Comparison of ENCODE assay signal across 21 cellular contexts in genomic region chr17:81956607-81957589, GRCh38. TPM values are rescaled to one million over a fixed set of nuclear protein-coding genes. Genes with fewer than 3 reads are reported as not detected.
DNase-seq lines count a peak whose midpoint lies in the region; ATAC-seq, FAIRE-seq and TF ChIP-seq lines count a peak whose summit lies in the region.
"Had no signal": no experiment of that assay in that cellular context is flagged by ENCODE, and none has a peak within 500 bp of the region (broad histone marks: within the 10 kb centered on the region; RNA-seq: fewer than 3 reads in every experiment).

No MANE protein-coding gene starts in this region.

- H3K9ac ChIP-seq in BLaER1 = 0 out of 2 replicates have a peak overlapping the region, but pooled peaks have one; percentile 29
- H3K9ac ChIP-seq in K562 (ENCODE audit: insufficient read depth in 1 of 2, low read depth in 2 of 2, low read length in 2 of 2) = peak overlapping the region in 1 of 2 experiments; percentile 79; a peak in 2 of 4 replicates

- FAIRE-seq in K562 (lab: Jason Lieb, UNC) = no peak
- FAIRE-seq: A549, H54 had no signal

- no peak overlapping the region for H3K4me2 ChIP-seq in BLaER1
- no peak overlapping the region for H3K4me2 ChIP-seq in K562 (ENCODE audit: insufficient read depth, low read length)
- H3K4me2 ChIP-seq: A549, PC-9 had no signal

- DNase-seq in K562 (ENCODE audit: extremely low read depth in 1 of 4, low spot score in 3 of 4) = no peak
- DNase-seq in neural crest cell (ENCODE audit: low read depth, low spot score) = no peak
- no peak for DNase-seq in activated CD4-positive, alpha-beta T cell treated with anti-CD3 and anti-CD28 coated beads, Interleukin-2, amount 10 ng/mL, durations not matched to agents 7 days and 5 days
- DNase-seq in T-helper 9 cell = no peak
- DNase-seq: C1 segment of cervical spinal cord, COR-L47, EL, MV-4-11, NCI-H1417 treated with DMSO at 0.1 percent for 48 hours, NCI-H2029, NCI-H510A, NCI-H82, PC-9 had no signal

- peaks cover 20% of the 10 kb centered on the region for H3K79me2 ChIP-seq in K562 (ENCODE audit: control insufficient read depth, insufficient read depth, low read length)

- WGBS in K562 (ENCODE audit: insufficient coverage, low coverage, missing lambda C conversion rate) = 86% methylated on average over 37 of the region's 45 CpGs

- TF ChIP-seq RAD21 in K562 (CRISPR knock-in tag; conservative IDR thresholded peaks at IDR 0.05 in 1 of 2, IDR thresholded peaks at IDR 0.05 in 1 of 2) = no peak

- H3K4me1 ChIP-seq in BLaER1 (peaks cover 30% of the 10 kb centered on the region), K562 (replicated peaks in 1 of 2; ENCODE audit: control insufficient read depth in 2 of 2, insufficient read depth in 2 of 2, low read length in 2 of 2) (peaks cover 7 to 68% of the 10 kb centered on the region in 2 experiments; a peak in 4 of 5 replicates)

- in situ Hi-C loops in K562 (cut with MboI) = no loop called here

- CTCF ChIA-PET in K562 (lab: Yijun Ruan, JAX; ENCODE audit: low intra/inter-chr PET ratio) = interaction anchor here (5.2 kb wide), 1 partner anchor 63 kb away, joined by 103 read pairs; the partner anchor contains the start of genes CENPX and LRRC45
- CTCF ChIA-PET in activated CD4-positive, alpha-beta T cell treated with anti-CD3 and anti-CD28 coated beads, Interleukin-2, amount 10 ng/mL, durations not matched to agents 7 days and 5 days (lab: Charles Lee) = no interaction called here

- ATAC-seq in K562 (no peak), GM18867 (IDR thresholded peaks at IDR 0.05; ENCODE audit: unreplicated experiment) (no peak), HG03442 (IDR thresholded peaks at IDR 0.05; ENCODE audit: unreplicated experiment) (no peak)
- ATAC-seq: A549 had no signal

- H3K9me3 Mint-ChIP-seq in IgD-negative memory B cell = no peaks in the 10 kb centered on the region
- H3K9me3 Mint-ChIP-seq in neural crest cell = no peaks in the 10 kb centered on the region
- H3K9me3 Mint-ChIP-seq in activated CD4-positive, alpha-beta T cell treated with anti-CD3 and anti-CD28 coated beads, Interleukin-2, amount 10 ng/mL, durations not matched to agents 7 days and 5 days = no peaks in the 10 kb centered on the region

- peaks cover 0 to 2% (median 0%) of the 10 kb centered on the region in 3 donors for H3K4me1 Mint-ChIP-seq in IgD-negative memory B cell
- peaks cover 9% of the 10 kb centered on the region for H3K4me1 Mint-ChIP-seq in neural crest cell
- peaks cover 6% of the 10 kb centered on the region for H3K4me1 Mint-ChIP-seq in activated CD4-positive, alpha-beta T cell treated with anti-CD3 and anti-CD28 coated beads, Interleukin-2, amount 10 ng/mL, durations not matched to agents 7 days and 5 days

- H3K4me3 Mint-ChIP-seq in IgD-negative memory B cell (peak overlapping the region in 1 of 4 donors; percentile 48), neural crest cell (peak overlapping the region; percentile 29)
- H3K4me3 Mint-ChIP-seq in activated CD4-positive, alpha-beta T cell treated with anti-CD3 and anti-CD28 coated beads, Interleukin-2, amount 10 ng/mL, durations not matched to agents 7 days and 5 days = no peak overlapping the region

- H3K27me3 Mint-ChIP-seq in IgD-negative memory B cell = peaks cover 23% of the 10 kb centered on the region
- H3K27me3 Mint-ChIP-seq in neural crest cell (ENCODE audit: low read depth) = peaks cover 23% of the 10 kb centered on the region
- peaks cover 14% of the 10 kb centered on the region for H3K27me3 Mint-ChIP-seq in activated CD4-positive, alpha-beta T cell treated with anti-CD3 and anti-CD28 coated beads, Interleukin-2, amount 10 ng/mL, durations not matched to agents 7 days and 5 days

- no peak overlapping the region for H3K27ac ChIP-seq in BLaER1
- H3K27ac ChIP-seq in K562 (ENCODE audit: extremely low read depth, low read depth, low read length) = no peak overlapping the region
- H3K27ac ChIP-seq: PC-9 had no signal

- H3K36me3 ChIP-seq in BLaER1 (no peaks in the 10 kb centered on the region), K562 (ENCODE audit: control insufficient read depth, insufficient read depth, low read length) (peaks cover 19% of the 10 kb centered on the region; the same call in 2 of the 3 replicates)

- H3K4me3 ChIP-seq in BLaER1 = no peak overlapping the region
- H3K4me3 ChIP-seq in K562 = no peak overlapping the region
- H3K4me3 ChIP-seq: A549, PC-9 had no signal

- no peaks in the 10 kb centered on the region for H3K9me1 ChIP-seq in K562 (ENCODE audit: control insufficient read depth, insufficient read depth, low read length)

- TF ChIP-seq POLR2A in K562 (conservative IDR thresholded peaks at IDR 0.05) = no peak

- BruUV-seq in K562 (replicated peaks; lab: Mats Ljungman, UMichigan) = no TSS peak

- H3K36me3 Mint-ChIP-seq in IgD-negative memory B cell (no peaks in the 10 kb centered on the region), neural crest cell (ENCODE audit: low read depth) (no peaks in the 10 kb centered on the region)
- H3K36me3 Mint-ChIP-seq in activated CD4-positive, alpha-beta T cell treated with anti-CD3 and anti-CD28 coated beads, Interleukin-2, amount 10 ng/mL, durations not matched to agents 7 days and 5 days (ENCODE audit: low read depth) = no peaks in the 10 kb centered on the region

- H3K27ac Mint-ChIP-seq in IgD-negative memory B cell (peak overlapping the region in 2 of 3 donors; percentile 48 to 64), neural crest cell (ENCODE audit: unreplicated experiment) (no peak overlapping the region)
- no peak overlapping the region for H3K27ac Mint-ChIP-seq in activated CD4-positive, alpha-beta T cell treated with anti-CD3 and anti-CD28 coated beads, Interleukin-2, amount 10 ng/mL, durations not matched to agents 7 days and 5 days

- no peak for TF ChIP-seq EP300 in K562 (IDR thresholded peaks at IDR 0.05; ENCODE audit: low read length)

- intact Hi-C loops in K562 (cut with micrococcal nuclease) = loop anchor here (10.0 kb wide), 1 partner anchor 198 kb away; no protein-coding TSS in a partner anchor

- POLR2A ChIA-PET in K562 (lab: Yijun Ruan, JAX) = interaction anchor here (0.6 to 0.9 kb wide), 2 partner anchors 28 to 79 kb away, joined by 3 read pairs; no protein-coding TSS in a partner anchor
- POLR2A ChIA-PET in activated CD4-positive, alpha-beta T cell treated with anti-CD3 and anti-CD28 coated beads, Interleukin-2, amount 10 ng/mL, durations not matched to agents 7 days and 5 days (lab: Charles Lee) = no interaction called here

- H3K27me3 ChIP-seq in BLaER1 (peaks cover 54% of the 10 kb centered on the region), K562 (ENCODE audit: control insufficient read depth in 2 of 2, insufficient read depth in 2 of 2, low read length in 2 of 2) (no peaks in the 10 kb centered on the region)

- no peak for TF ChIP-seq CTCF in K562 (IDR thresholded peaks at IDR 0.05 in 2 of 3, conservative IDR thresholded peaks at IDR 0.05 in 1 of 3; ENCODE audit: insufficient read depth in 2 of 3, low read depth in 1 of 3, low read length in 3 of 3)
- no peak for TF ChIP-seq CTCF in neural crest cell (conservative IDR thresholded peaks at IDR 0.05)

- H4K20me1 ChIP-seq in BLaER1 (peaks cover 17% of the 10 kb centered on the region), K562 (replicated peaks; ENCODE audit: control insufficient read depth, insufficient read depth, low read length) (no peaks in the 10 kb centered on the region)

- no peak overlapping the region for H2AFZ ChIP-seq in K562 (ENCODE audit: low read depth, low read length)
- H2AFZ ChIP-seq: PC-9 had no signal

- H3K9me3 ChIP-seq in BLaER1 = no peaks in the 10 kb centered on the region
- H3K9me3 ChIP-seq in K562 (replicated peaks; ENCODE audit: control insufficient read depth, insufficient read depth, low read depth, low read length) = no peaks in the 10 kb centered on the region
- H3K9me3 ChIP-seq: A549 had no signal

RNA-seq across cellular contexts. Expression of gene NOTUM, which starts 4.1 kb away (rescaled TPM):
- polyA plus RNA-seq in IgD-negative memory B cell (not detected), K562 (2011; rRNA removed) (4.5 and 6.1 TPM in 2 replicates), K562 (2014; fragmentation: Illumina TruSeq; extraction: Trizol) (1.9 and 5.3 TPM in 2 replicates), K562 (2014; fragmentation: Nextera tagmentation; extraction: Ambion mirVana) (under 1 TPM; 0.03 to 0.17 TPM), K562 (2014; rRNA removed) (13.4 and 14.0 TPM in 2 replicates)
- 8.4 and 25.5 TPM in 2 replicates for total RNA-seq in K562 (2011; cell fraction: chromatin; rRNA removed; ENCODE audit: low replicate concordance)
- total RNA-seq in K562 (2011; cell fraction: nucleolus; rRNA removed) = 25.5 and 27.9 TPM in 2 replicates
- 15.3 and 16.9 TPM in 2 replicates for total RNA-seq in K562 (2011; cell fraction: nucleoplasm; rRNA removed)
- total RNA-seq in K562 (2014; rRNA removed) (13.9 and 22.5 TPM in 2 replicates), K562 (2014; rRNA removed; fragmentation: Illumina TruSeq; extraction: Trizol) (0.99 and 1.3 TPM in 2 replicates), K562 (2015; rRNA removed; fragmentation: Illumina TruSeq; extraction: Trizol) (4.1 and 4.2 TPM in 2 replicates), K562 (2021) (11.8 and 14.1 TPM in 2 replicates), neural crest cell (5.9 and 6.3 TPM in 2 replicates)
- polyA plus RNA-seq in K562 (2011; cell fraction: cytosol; rRNA removed) = 7.8 and 22.0 TPM in 2 replicates
- 10.3 and 25.0 TPM in 2 replicates for polyA plus RNA-seq in K562 (2011; cell fraction: nucleus; rRNA removed)
- polyA plus RNA-seq in K562 (2012) = 8.5 and 11.5 TPM in 2 replicates
- polyA minus RNA-seq in K562 (2011; rRNA and poly(A)+ RNA removed) = 0.72 and 1.6 TPM in 2 replicates
- 4.7 and 5.6 TPM in 2 replicates for polyA minus RNA-seq in K562 (2011; cell fraction: cytosol; rRNA and poly(A)+ RNA removed)
- 14.7 and 15.2 TPM in 2 replicates for polyA minus RNA-seq in K562 (2011; cell fraction: nucleus; rRNA and poly(A)+ RNA removed)
- under 1 TPM; 0.23 to 0.55 TPM for total RNA-seq in activated CD4-positive, alpha-beta T cell treated with anti-CD3 and anti-CD28 coated beads, Interleukin-2, amount 10 ng/mL, durations not matched to agents 7 days and 5 days
- total RNA-seq: HT1080, PC-9 had no signal

RNA-seq across cellular contexts. Expression of gene MYADML2, which starts 9.9 kb away (rescaled TPM):
- polyA plus RNA-seq in IgD-negative memory B cell (not detected), K562 (2011; rRNA removed) (not detected in 2 replicates), K562 (2014; fragmentation: Illumina TruSeq; extraction: Trizol) (not detected in 2 replicates), K562 (2014; fragmentation: Nextera tagmentation; extraction: Ambion mirVana) (not detected), K562 (2014; rRNA removed) (not detected in 2 replicates)
- not detected in 2 replicates for total RNA-seq in K562 (2011; cell fraction: chromatin; rRNA removed; ENCODE audit: low replicate concordance)
- total RNA-seq in K562 (2011; cell fraction: nucleolus; rRNA removed) = not detected in 2 replicates
- total RNA-seq in K562 (2011; cell fraction: nucleoplasm; rRNA removed) = not detected in 2 replicates
- total RNA-seq in K562 (2014; rRNA removed) (not detected in 2 replicates), K562 (2014; rRNA removed; fragmentation: Illumina TruSeq; extraction: Trizol) (not detected in 2 replicates), K562 (2015; rRNA removed; fragmentation: Illumina TruSeq; extraction: Trizol) (not detected in 2 replicates), K562 (2021) (not detected in 2 replicates), neural crest cell (0.11 TPM in 1 of 2 replicates, not detected in the other)
- polyA plus RNA-seq in K562 (2011; cell fraction: cytosol; rRNA removed) = not detected in 2 replicates
- not detected in 2 replicates for polyA plus RNA-seq in K562 (2011; cell fraction: nucleus; rRNA removed)
- 0.05 and 0.26 TPM in 2 replicates for polyA plus RNA-seq in K562 (2012)
- not detected in 2 replicates for polyA minus RNA-seq in K562 (2011; rRNA and poly(A)+ RNA removed)
- polyA minus RNA-seq in K562 (2011; cell fraction: cytosol; rRNA and poly(A)+ RNA removed) = not detected in 2 replicates
- not detected in 2 replicates for polyA minus RNA-seq in K562 (2011; cell fraction: nucleus; rRNA and poly(A)+ RNA removed)
- not detected for total RNA-seq in activated CD4-positive, alpha-beta T cell treated with anti-CD3 and anti-CD28 coated beads, Interleukin-2, amount 10 ng/mL, durations not matched to agents 7 days and 5 days
- total RNA-seq: HT1080, PC-9, SK-MEL-5 had no signal
- polyA plus RNA-seq: A549 had no signal

RNA-seq across cellular contexts. Expression of gene PYCR1, which starts 19.8 kb away (rescaled TPM):
- polyA plus RNA-seq in IgD-negative memory B cell = 3.6 TPM
- total RNA-seq in K562 (2011; cell fraction: chromatin; rRNA removed; ENCODE audit: low replicate concordance) = 35.2 and 129 TPM in 2 replicates
- 138 and 157 TPM in 2 replicates for total RNA-seq in K562 (2011; cell fraction: nucleolus; rRNA removed)
- total RNA-seq in K562 (2011; cell fraction: nucleoplasm; rRNA removed) = 86.4 and 88.3 TPM in 2 replicates
- 215 and 290 TPM in 2 replicates for total RNA-seq in K562 (2014; rRNA removed)
- total RNA-seq in K562 (2014; rRNA removed; fragmentation: Illumina TruSeq; extraction: Trizol) = 72.4 and 95.4 TPM in 2 replicates
- 120 and 126 TPM in 2 replicates for total RNA-seq in K562 (2015; rRNA removed; fragmentation: Illumina TruSeq; extraction: Trizol)
- 302 and 328 TPM in 2 replicates for total RNA-seq in K562 (2021)
- 188 and 273 TPM in 2 replicates for polyA plus RNA-seq in K562 (2011; rRNA removed)
- 301 and 524 TPM in 2 replicates for polyA plus RNA-seq in K562 (2011; cell fraction: cytosol; rRNA removed)
- polyA plus RNA-seq in K562 (2011; cell fraction: nucleus; rRNA removed) = 256 and 278 TPM in 2 replicates
- 283 and 370 TPM in 2 replicates for polyA plus RNA-seq in K562 (2012)
- polyA plus RNA-seq in K562 (2014; fragmentation: Illumina TruSeq; extraction: Trizol) = 183 and 278 TPM in 2 replicates
- 10 to 100 TPM; 11.7 to 18.6 TPM for polyA plus RNA-seq in K562 (2014; fragmentation: Nextera tagmentation; extraction: Ambion mirVana)
- 270 and 349 TPM in 2 replicates for polyA plus RNA-seq in K562 (2014; rRNA removed)
- 107 and 155 TPM in 2 replicates for polyA minus RNA-seq in K562 (2011; rRNA and poly(A)+ RNA removed)
- 127 and 130 TPM in 2 replicates for polyA minus RNA-seq in K562 (2011; cell fraction: cytosol; rRNA and poly(A)+ RNA removed)
- polyA minus RNA-seq in K562 (2011; cell fraction: nucleus; rRNA and poly(A)+ RNA removed) = 35.5 and 52.4 TPM in 2 replicates
- 93.0 and 102 TPM in 2 replicates for total RNA-seq in neural crest cell
- total RNA-seq in activated CD4-positive, alpha-beta T cell treated with anti-CD3 and anti-CD28 coated beads, Interleukin-2, amount 10 ng/mL, durations not matched to agents 7 days and 5 days = 10 to 100 TPM; 22.8 to 26.9 TPM

RNA-seq across cellular contexts. Expression of gene ASPSCR1, which starts 20.5 kb away (rescaled TPM):
- polyA plus RNA-seq in IgD-negative memory B cell (30.8 TPM), K562 (2011; rRNA removed) (8.6 TPM in 2 replicates), K562 (2014; fragmentation: Illumina TruSeq; extraction: Trizol) (11.6 and 19.2 TPM in 2 replicates), K562 (2014; fragmentation: Nextera tagmentation; extraction: Ambion mirVana) (1 to 10 TPM in 1 of 2 experiments, under 1 TPM in 1; 0.90 to 2.2 TPM), K562 (2014; rRNA removed) (26.7 and 33.7 TPM in 2 replicates)
- total RNA-seq in K562 (2011; cell fraction: chromatin; rRNA removed; ENCODE audit: low replicate concordance) = 32.2 and 96.0 TPM in 2 replicates
- 68.7 and 87.6 TPM in 2 replicates for total RNA-seq in K562 (2011; cell fraction: nucleolus; rRNA removed)
- total RNA-seq in K562 (2011; cell fraction: nucleoplasm; rRNA removed) = 42.2 and 44.0 TPM in 2 replicates
- total RNA-seq in K562 (2014; rRNA removed) (35.9 and 49.9 TPM in 2 replicates), K562 (2014; rRNA removed; fragmentation: Illumina TruSeq; extraction: Trizol) (5.9 and 7.4 TPM in 2 replicates), K562 (2015; rRNA removed; fragmentation: Illumina TruSeq; extraction: Trizol) (21.3 and 22.3 TPM in 2 replicates), K562 (2021) (33.4 and 36.9 TPM in 2 replicates), neural crest cell (50.0 and 51.9 TPM in 2 replicates)
- polyA plus RNA-seq in K562 (2011; cell fraction: cytosol; rRNA removed) = 16.0 and 34.5 TPM in 2 replicates
- 72.4 and 104 TPM in 2 replicates for polyA plus RNA-seq in K562 (2011; cell fraction: nucleus; rRNA removed)
- polyA plus RNA-seq in K562 (2012) = 26.6 and 32.9 TPM in 2 replicates
- polyA minus RNA-seq in K562 (2011; rRNA and poly(A)+ RNA removed) = 1.6 and 6.1 TPM in 2 replicates
- polyA minus RNA-seq in K562 (2011; cell fraction: cytosol; rRNA and poly(A)+ RNA removed) = 16.6 and 18.1 TPM in 2 replicates
- polyA minus RNA-seq in K562 (2011; cell fraction: nucleus; rRNA and poly(A)+ RNA removed) = 25.4 and 29.1 TPM in 2 replicates
- total RNA-seq in activated CD4-positive, alpha-beta T cell treated with anti-CD3 and anti-CD28 coated beads, Interleukin-2, amount 10 ng/mL, durations not matched to agents 7 days and 5 days = 10 to 100 TPM; 34.0 to 37.6 TPM

RNA-seq across cellular contexts. Expression of gene MAFG, which starts 29.4 kb away (rescaled TPM):
- polyA plus RNA-seq in IgD-negative memory B cell = 1.6 TPM
- total RNA-seq in K562 (2011; cell fraction: chromatin; rRNA removed; ENCODE audit: low replicate concordance) = 86.9 and 142 TPM in 2 replicates
- total RNA-seq in K562 (2011; cell fraction: nucleolus; rRNA removed) = 78.0 and 85.0 TPM in 2 replicates
- total RNA-seq in K562 (2011; cell fraction: nucleoplasm; rRNA removed) = 64.7 and 70.4 TPM in 2 replicates
- 27.3 and 30.1 TPM in 2 replicates for total RNA-seq in K562 (2014; rRNA removed)
- total RNA-seq in K562 (2014; rRNA removed; fragmentation: Illumina TruSeq; extraction: Trizol) = 16.3 and 16.9 TPM in 2 replicates
- total RNA-seq in K562 (2015; rRNA removed; fragmentation: Illumina TruSeq; extraction: Trizol) = 23.6 and 24.9 TPM in 2 replicates
- 46.7 and 58.1 TPM in 2 replicates for total RNA-seq in K562 (2021)
- 22.4 and 31.8 TPM in 2 replicates for polyA plus RNA-seq in K562 (2011; rRNA removed)
- polyA plus RNA-seq in K562 (2011; cell fraction: cytosol; rRNA removed) = 35.6 and 35.9 TPM in 2 replicates
- polyA plus RNA-seq in K562 (2011; cell fraction: nucleus; rRNA removed) = 200 and 206 TPM in 2 replicates
- 32.4 and 47.9 TPM in 2 replicates for polyA plus RNA-seq in K562 (2012)
- 31.2 and 36.3 TPM in 2 replicates for polyA plus RNA-seq in K562 (2014; fragmentation: Illumina TruSeq; extraction: Trizol)
- 1 to 10 TPM; 1.1 to 2.8 TPM for polyA plus RNA-seq in K562 (2014; fragmentation: Nextera tagmentation; extraction: Ambion mirVana)
- polyA plus RNA-seq in K562 (2014; rRNA removed) = 44.8 and 46.7 TPM in 2 replicates
- polyA minus RNA-seq in K562 (2011; rRNA and poly(A)+ RNA removed) = 10.6 and 14.3 TPM in 2 replicates
- 12.7 and 17.1 TPM in 2 replicates for polyA minus RNA-seq in K562 (2011; cell fraction: cytosol; rRNA and poly(A)+ RNA removed)
- polyA minus RNA-seq in K562 (2011; cell fraction: nucleus; rRNA and poly(A)+ RNA removed) = 15.9 and 20.3 TPM in 2 replicates
- total RNA-seq in neural crest cell = 24.1 and 24.2 TPM in 2 replicates
- total RNA-seq in activated CD4-positive, alpha-beta T cell treated with anti-CD3 and anti-CD28 coated beads, Interleukin-2, amount 10 ng/mL, durations not matched to agents 7 days and 5 days = 10 to 100 TPM; 15.8 to 20.2 TPM

Comparison
In these comparisons a context has a peak if more than half of its experiments do, and no peak if none do; other contexts are left out.
1. H3K27ac Mint-ChIP-seq: peak in IgD-negative memory B cell (2 of 3); none in neural crest cell (single experiment) and activated CD4-positive, alpha-beta T cell treated with anti-CD3 and anti-CD28 coated beads, Interleukin-2, amount 10 ng/mL, durations not matched to agents 7 days and 5 days (single experiment).